1 cellular context compared by ENCODE assay signal in genomic region chr2:111883661-111884591, GRCh38.
A peak's percentile ranks its signal among the peaks of the same experiment; 100 is the strongest.
TF ChIP-seq lines count a peak whose summit lies in the region.

Gene ANAPC1 (minus strand): TSS chr2:111884193. CDS start chr2:111880825, 3,368 bp downstream.

TF ChIP-seq in WTC11, 78 proteins besides CTCF, POLR2A, EP300 and RAD21 (continued from another document):
- 0 out of 2 replicates have a peak, but pooled peaks have one; percentile 26 for TF ChIP-seq ELF4 (CRISPR knock-in tag; IDR thresholded peaks at IDR 0.05; ENCODE audit: low read depth)
- TF ChIP-seq CREB1 (CRISPR knock-in tag; IDR thresholded peaks at IDR 0.05), result no peak; the same call in none of the 2 replicates
- peak; percentile 48 for TF ChIP-seq TEAD1 (CRISPR knock-in tag; IDR thresholded peaks at IDR 0.05)
- 0 out of 2 replicates have a peak, but pooled peaks have one; percentile 21 for TF ChIP-seq ZNF281 (CRISPR knock-in tag; IDR thresholded peaks at IDR 0.05)
- TF ChIP-seq GTF2I (CRISPR knock-in tag; conservative IDR thresholded peaks at IDR 0.05), result no peak
- peak; percentile 91 for TF ChIP-seq MYBL2 (CRISPR knock-in tag; IDR thresholded peaks at IDR 0.05)
- TF ChIP-seq ZBTB43 (CRISPR knock-in tag; IDR thresholded peaks at IDR 0.05), result peak; percentile 21; the same call in 1 of the 2 replicates
- peak; percentile 58; the same call in 1 of the 2 replicates for TF ChIP-seq CREM (CRISPR knock-in tag; IDR thresholded peaks at IDR 0.05)
- no peak for TF ChIP-seq ZNF396 (CRISPR knock-in tag; IDR thresholded peaks at IDR 0.05; ENCODE audit: borderline replicate concordance)
- no peak for TF ChIP-seq EMX1 (CRISPR knock-in tag; IDR thresholded peaks at IDR 0.05)
- peak; percentile 82 for TF ChIP-seq FOXP4 (CRISPR knock-in tag; IDR thresholded peaks at IDR 0.05)
- no peak for TF ChIP-seq JUN (CRISPR knock-in tag; IDR thresholded peaks at IDR 0.05)
- no peak for TF ChIP-seq ZNF219 (CRISPR knock-in tag; IDR thresholded peaks at IDR 0.05; ENCODE audit: borderline replicate concordance)
- TF ChIP-seq NR1H2 (CRISPR knock-in tag; IDR thresholded peaks at IDR 0.05), result no peak
- no peak for TF ChIP-seq ZNF423 (CRISPR knock-in tag; IDR thresholded peaks at IDR 0.05)
- peak; percentile 90 for TF ChIP-seq ETV6 (CRISPR knock-in tag; IDR thresholded peaks at IDR 0.05)
- TF ChIP-seq STAT6 (CRISPR knock-in tag; conservative IDR thresholded peaks at IDR 0.05; ENCODE audit: low read depth), result no peak
- TF ChIP-seq ZNF512 (CRISPR knock-in tag; IDR thresholded peaks at IDR 0.05; ENCODE audit: borderline replicate concordance), result no peak
- TF ChIP-seq RELA (CRISPR knock-in tag; IDR thresholded peaks at IDR 0.05; ENCODE audit: borderline replicate concordance), result no peak
- TF ChIP-seq NR2C2 (CRISPR knock-in tag; IDR thresholded peaks at IDR 0.05), result no peak; the same call in 1 of the 2 replicates
- no peak for TF ChIP-seq JAZF1 (CRISPR knock-in tag; IDR thresholded peaks at IDR 0.05)
- no peak; the same call in 1 of the 2 replicates for TF ChIP-seq CBFB (CRISPR knock-in tag; IDR thresholded peaks at IDR 0.05; ENCODE audit: low read depth)
- TF ChIP-seq ZNF671 (CRISPR knock-in tag; IDR thresholded peaks at IDR 0.05), result no peak
- peak; percentile 38; the same call in 1 of the 2 replicates for TF ChIP-seq USF1 (CRISPR knock-in tag; IDR thresholded peaks at IDR 0.05)
- no peak for TF ChIP-seq NFYB (CRISPR knock-in tag; conservative IDR thresholded peaks at IDR 0.05; ENCODE audit: low read depth)
- peak; percentile 46; the same call in 1 of the 2 replicates for TF ChIP-seq ZNF232 (CRISPR knock-in tag; IDR thresholded peaks at IDR 0.05)
- TF ChIP-seq ZNF416 (CRISPR knock-in tag; IDR thresholded peaks at IDR 0.05), result 0 out of 2 replicates have a peak, but pooled peaks have one; percentile 5
- TF ChIP-seq OVOL2 (CRISPR knock-in tag; IDR thresholded peaks at IDR 0.05; ENCODE audit: borderline replicate concordance), result no peak
